ENCODE assay signal across 21 cellular contexts in genomic region chr18:43916984-43917383, GRCh38.
"Had no signal": no experiment of that assay in that cellular context is flagged by ENCODE, and none has a peak within 500 bp of the region (broad histone marks: within the 10 kb centered on the region; RNA-seq: fewer than 3 reads in every experiment).

No MANE protein-coding gene starts in this region.

- H3K9me3 ChIP-seq: ovary, right lobe of liver, testis, tibial nerve, upper lobe of right lung, vagina had no signal

- H3K27ac ChIP-seq: coronary artery, foreskin keratinocyte, ovary, right lobe of liver, testis, tibial nerve, upper lobe of right lung, vagina had no signal

- H3K4me1 ChIP-seq: foreskin keratinocyte, right lobe of liver, testis, upper lobe of right lung, vagina had no signal

- H3K27me3 Mint-ChIP-seq: naive thymus-derived CD8-positive, alpha-beta T cell; progenitor cell of endocrine pancreas; stimulated activated memory B cell treated with anti-CD40 and anti-IgM and Interleukin-4, amounts not matched to agents 10 μg/mL and 1 μg/mL and 100 μg/mL, for 72 hours; stimulated activated naive CD8-positive, alpha-beta T cell treated with anti-CD3 and anti-CD28 coated beads, Interleukin-15, Interleukin-2, amounts not matched to agents 100 ng/mL and 50 ng/mL, for 24 hours had no signal

- H3K9me3 Mint-ChIP-seq: endodermal cell; neural crest cell; stimulated activated memory B cell treated with anti-CD40 and anti-IgM and Interleukin-4, amounts not matched to agents 10 μg/mL and 1 μg/mL and 100 μg/mL, for 72 hours; stimulated activated naive CD8-positive, alpha-beta T cell treated with anti-CD3 and anti-CD28 coated beads, Interleukin-15, Interleukin-2, amounts not matched to agents 100 ng/mL and 50 ng/mL, for 24 hours had no signal

- H3K4me3 ChIP-seq: coronary artery, ovary, right lobe of liver, testis, tibial nerve, upper lobe of right lung, vagina had no signal

- DNase-seq: effector CD4-positive, alpha-beta T cell; endodermal cell; erythroblast; foreskin keratinocyte; mammary epithelial cell; naive thymus-derived CD8-positive, alpha-beta T cell; ovary; retina; right lobe of liver; stimulated activated CD4-positive, alpha-beta T cell treated with anti-CD3 and anti-CD28 coated beads, Interleukin-15, amount 100 ng/mL, for 24 hours; stimulated activated CD4-positive, alpha-beta T cell treated with anti-CD3 and anti-CD28 coated beads, Interleukin-1b, Interleukin-23, amount 100 ng/mL, for 48 hours; stimulated activated CD4-positive, alpha-beta T cell treated with anti-CD3 and anti-CD28 coated beads, Interleukin-4, amount 100 ng/mL, for 24 hours; testis; upper lobe of right lung had no signal

- H3K4me1 Mint-ChIP-seq: naive thymus-derived CD8-positive, alpha-beta T cell; neural crest cell; stimulated activated memory B cell treated with anti-CD40 and anti-IgM and Interleukin-4, amounts not matched to agents 10 μg/mL and 1 μg/mL and 100 μg/mL, for 72 hours had no signal

- H3K27ac Mint-ChIP-seq: endodermal cell; naive thymus-derived CD8-positive, alpha-beta T cell; progenitor cell of endocrine pancreas; stimulated activated memory B cell treated with anti-CD40 and anti-IgM and Interleukin-4, amounts not matched to agents 10 μg/mL and 1 μg/mL and 100 μg/mL, for 72 hours; stimulated activated naive CD8-positive, alpha-beta T cell treated with anti-CD3 and anti-CD28 coated beads, Interleukin-15, Interleukin-2, amounts not matched to agents 100 ng/mL and 50 ng/mL, for 24 hours had no signal

- H3K4me3 Mint-ChIP-seq: endodermal cell; naive thymus-derived CD8-positive, alpha-beta T cell; neural crest cell; stimulated activated memory B cell treated with anti-CD40 and anti-IgM and Interleukin-4, amounts not matched to agents 10 μg/mL and 1 μg/mL and 100 μg/mL, for 72 hours; stimulated activated naive CD8-positive, alpha-beta T cell treated with anti-CD3 and anti-CD28 coated beads, Interleukin-15, Interleukin-2, amounts not matched to agents 100 ng/mL and 50 ng/mL, for 24 hours had no signal

- H3K27me3 ChIP-seq: foreskin keratinocyte, ovary, right lobe of liver, testis, tibial nerve, upper lobe of right lung, vagina had no signal

- H3K36me3 Mint-ChIP-seq: naive thymus-derived CD8-positive, alpha-beta T cell; stimulated activated memory B cell treated with anti-CD40 and anti-IgM and Interleukin-4, amounts not matched to agents 10 μg/mL and 1 μg/mL and 100 μg/mL, for 72 hours had no signal

- ATAC-seq: foreskin keratinocyte; naive thymus-derived CD8-positive, alpha-beta T cell; stimulated activated memory B cell treated with anti-CD40 and anti-IgM and Interleukin-4, amounts not matched to agents 10 μg/mL and 1 μg/mL and 100 μg/mL, for 72 hours; upper lobe of right lung had no signal

- H3K36me3 ChIP-seq: ovary, right lobe of liver, tibial nerve, upper lobe of right lung, vagina had no signal
